24 cellular contexts compared by ENCODE assay signal in the genomic region with DNA sequence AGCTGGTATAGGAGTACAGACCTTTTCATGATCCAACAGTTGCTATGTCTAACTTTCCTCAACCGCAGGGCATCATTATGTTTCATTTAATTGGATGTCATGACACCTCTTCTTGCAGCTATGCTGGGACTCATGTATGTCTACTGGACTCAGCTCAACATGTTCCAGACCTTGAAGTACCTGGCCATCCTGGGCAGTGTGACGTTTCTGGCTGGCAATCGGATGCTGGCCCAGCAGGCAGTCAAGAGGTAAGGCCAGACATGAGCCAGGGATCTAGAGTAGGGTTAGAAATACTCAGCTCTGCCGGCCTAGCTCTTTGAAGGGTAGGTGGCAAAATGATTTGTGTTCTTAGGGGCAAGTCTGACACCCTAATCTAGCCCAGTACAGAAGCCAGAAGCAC. TPM values are rescaled to one million over a fixed set of nuclear protein-coding genes. Genes with fewer than 3 reads are reported as not detected.
DNase-seq lines count a peak whose midpoint lies in the region; ATAC-seq, FAIRE-seq and TF ChIP-seq lines count a peak whose summit lies in the region.
"Had no signal": no experiment of that assay in that cellular context is flagged by ENCODE, and none has a peak within 500 bp of the region (broad histone marks: within the 10 kb centered on the region; RNA-seq: fewer than 3 reads in every experiment).

No MANE protein-coding gene starts in this region.

- H3K36me3 ChIP-seq in HepG2 (replicated peaks in 1 of 2; ENCODE audit: control insufficient read depth in 1 of 2, insufficient read depth in 2 of 2, low read length in 2 of 2) (peaks cover 82 to 98% of the 10 kb centered on the region in 2 experiments), right lobe of liver (peaks cover 15 to 97% (median 51%) of the 10 kb centered on the region in 4 donors), heart left ventricle (peaks cover 0 to 100% (median 97%) of the 10 kb centered on the region in 9 donors), left lung (peaks cover 0 to 100% of the 10 kb centered on the region in 2 donors)

- ATAC-seq in HepG2 (no peak), right lobe of liver (no peak), heart left ventricle (peak; percentile 93 to 95 (median 94)), left lung (no peak)
- ATAC-seq in activated CD8-positive, alpha-beta T cell treated with anti-CD3 and anti-CD28 coated beads for 36 hours: no peak
- ATAC-seq: GM23338 had no signal

- no peak for TF ChIP-seq RAD21 in HepG2 (CRISPR knock-in tag; IDR thresholded peaks at IDR 0.05)

- H4K20me1 ChIP-seq in HepG2 (ENCODE audit: insufficient read depth, low read length): no peaks in the 10 kb centered on the region

- no peak overlapping the region for H3K27ac Mint-ChIP-seq in activated CD8-positive, alpha-beta T cell treated with anti-CD3 and anti-CD28 coated beads for 36 hours

- no peak overlapping the region for H3K4me2 ChIP-seq in HepG2 (ENCODE audit: low read depth, low read length)
- H3K4me2 ChIP-seq: GM23338 had no signal

- TF ChIP-seq CTCF in HepG2 (CRISPR knock-in tag; IDR thresholded peaks at IDR 0.05) (no peak), right lobe of liver (IDR thresholded peaks at IDR 0.05) (no peak), heart left ventricle (IDR thresholded peaks at IDR 0.05) (no peak), left lung (IDR thresholded peaks at IDR 0.05) (no peak), GM10266 (IDR thresholded peaks at IDR 0.05; ENCODE audit: control insufficient read depth, insufficient read depth, low read depth, missing control alignments) (no peak)
- no peak for TF ChIP-seq CTCF in activated CD8-positive, alpha-beta T cell treated with anti-CD3 and anti-CD28 coated beads for 36 hours (IDR thresholded peaks at IDR 0.05)

- in situ Hi-C loops in HepG2 (cut with HindIII; ENCODE audit: extremely low pct_ligation_motif_present, low pct_unique_long_range_greater_than_20kb): no loop called here

- H3K4me1 ChIP-seq in HepG2 (ENCODE audit: insufficient read depth, low read length): no peaks in the 10 kb centered on the region
- H3K4me1 ChIP-seq in right lobe of liver: no peaks in the 10 kb centered on the region
- peaks cover 0 to 26% (median 8%) of the 10 kb centered on the region in 12 donors for H3K4me1 ChIP-seq in heart left ventricle
- no peaks in the 10 kb centered on the region for H3K4me1 ChIP-seq in left lung
- H3K4me1 ChIP-seq: Peyer's patch had no signal

- H3K36me3 Mint-ChIP-seq in activated CD8-positive, alpha-beta T cell treated with anti-CD3 and anti-CD28 coated beads for 36 hours (ENCODE audit: low read depth): peaks cover 58% of the 10 kb centered on the region

- no peaks in the 10 kb centered on the region for H3K9me3 Mint-ChIP-seq in activated CD8-positive, alpha-beta T cell treated with anti-CD3 and anti-CD28 coated beads for 36 hours
- H3K9me3 Mint-ChIP-seq: GM23338 had no signal

- no TSS peak for BruUV-seq in HepG2 (replicated peaks; lab: Mats Ljungman, UMichigan)

- POLR2A ChIA-PET in HepG2 (lab: Yijun Ruan, JAX): no interaction called here
- POLR2A ChIA-PET in activated CD8-positive, alpha-beta T cell treated with anti-CD3 and anti-CD28 coated beads for 36 hours (lab: Charles Lee): no interaction called here

- peak; percentile 4 for FAIRE-seq in HepG2 (lab: Jason Lieb, UNC)

- CTCF ChIA-PET in HepG2 (lab: Yijun Ruan, JAX; ENCODE audit: low intra/inter-chr PET ratio, low total read pairs): no interaction called here
- CTCF ChIA-PET in activated CD8-positive, alpha-beta T cell treated with anti-CD3 and anti-CD28 coated beads for 36 hours (lab: Charles Lee): interaction anchor here (1.5 kb wide), 2 partner anchors 33 to 40 kb away, joined by 3 to 5 read pairs; no protein-coding TSS in a partner anchor

- H3K9me3 ChIP-seq in HepG2 (ENCODE audit: low read length) (no peaks in the 10 kb centered on the region), right lobe of liver (no peaks in the 10 kb centered on the region), heart left ventricle (no peaks in the 10 kb centered on the region), left lung (no peaks in the 10 kb centered on the region)
- H3K9me3 ChIP-seq: Peyer's patch had no signal

- TF ChIP-seq POLR2A in HepG2 (IDR thresholded peaks at IDR 0.05; ENCODE audit: insufficient read depth in 1 of 2, low read depth in 2 of 2, low read length in 2 of 2): no peak
- TF ChIP-seq POLR2A in right lobe of liver (IDR thresholded peaks at IDR 0.05): no peak
- TF ChIP-seq POLR2A in heart left ventricle (IDR thresholded peaks at IDR 0.05): no peak

- H3K4me1 Mint-ChIP-seq in activated CD8-positive, alpha-beta T cell treated with anti-CD3 and anti-CD28 coated beads for 36 hours (ENCODE audit: low read depth): no peaks in the 10 kb centered on the region
- H3K4me1 Mint-ChIP-seq: GM23338 had no signal

- H3K4me3 Mint-ChIP-seq in activated CD8-positive, alpha-beta T cell treated with anti-CD3 and anti-CD28 coated beads for 36 hours: no peak overlapping the region
- H3K4me3 Mint-ChIP-seq: GM23338 had no signal

- H3K4me3 ChIP-seq in HepG2 (replicated peaks in 1 of 3; ENCODE audit: insufficient read depth in 1 of 3, low read depth in 2 of 3, low read length in 3 of 3) (no peak overlapping the region), right lobe of liver (no peak overlapping the region), heart left ventricle (no peak overlapping the region), left lung (no peak overlapping the region)
- H3K4me3 ChIP-seq: GM23338, Peyer's patch had no signal

- H3K27me3 Mint-ChIP-seq in activated CD8-positive, alpha-beta T cell treated with anti-CD3 and anti-CD28 coated beads for 36 hours: no peaks in the 10 kb centered on the region

- no peaks in the 10 kb centered on the region for H3K79me2 ChIP-seq in HepG2 (ENCODE audit: insufficient read depth, low read length)

- no peak overlapping the region for H3K9ac ChIP-seq in HepG2 (ENCODE audit: insufficient read depth, low read depth, low read length)

- no peaks in the 10 kb centered on the region for H3K27me3 ChIP-seq in HepG2 (ENCODE audit: control insufficient read depth in 1 of 2, insufficient read depth in 2 of 2, low read length in 2 of 2)
- no peaks in the 10 kb centered on the region for H3K27me3 ChIP-seq in right lobe of liver
- no peaks in the 10 kb centered on the region for H3K27me3 ChIP-seq in heart left ventricle
- no peaks in the 10 kb centered on the region for H3K27me3 ChIP-seq in left lung
- H3K27me3 ChIP-seq: Peyer's patch had no signal

- H3K27ac ChIP-seq in HepG2 (ENCODE audit: extremely low read length, insufficient read depth, low read length) (no peak overlapping the region), right lobe of liver (no peak overlapping the region), heart left ventricle (peak overlapping the region in 6 of 12 donors; percentile 43 to 77 (median 55)), left lung (no peak overlapping the region)
- H3K27ac ChIP-seq: 22Rv1, C4-2B, Peyer's patch had no signal

- WGBS in HepG2 (ENCODE audit: low lambda C conversion rate): 97% methylated on average over 4 of the region's 4 CpGs
- 92% methylated on average over 2 of the region's 4 CpGs for WGBS in right lobe of liver (ENCODE audit: insufficient coverage, low coverage, low lambda C conversion rate, missing lambda C conversion rate)
- 67 to 77% (median 69%) methylated on average over 4 of the region's 4 CpGs for WGBS in heart left ventricle, 4 donors

- TF ChIP-seq EP300 in HepG2 (IDR thresholded peaks at IDR 0.05; ENCODE audit: low read depth in 2 of 2, low read length in 2 of 2): no peak
- no peak for TF ChIP-seq EP300 in HepG2 (CRISPR knock-in tag; IDR thresholded peaks at IDR 0.05; ENCODE audit: borderline replicate concordance)

- no peak for DNase-seq in HepG2 (ENCODE audit: low spot score)
- DNase-seq in right lobe of liver: no peak
- peak in 3 of 5 donors; percentile 56 to 85 (median 74) for DNase-seq in heart left ventricle
- DNase-seq in mesenteric fat pad (ENCODE audit: low spot score): peak; percentile 22
- no peak for DNase-seq in SIG-M5 treated with dmso at 0.1 percent for 504 hours (lab: John Stamatoyannopoulos, UW; ENCODE audit: unreplicated experiment)
- DNase-seq in left lung: no peak
- no peak for DNase-seq in activated CD8-positive, alpha-beta T cell treated with anti-CD3 and anti-CD28 coated beads for 36 hours
- DNase-seq in GM10266 (ENCODE audit: extremely low spot score): no peak
- DNase-seq: AML-193; DMS79 treated with DMSO at 0.1 percent for 48 hours; HCEC 1CT; MM.1S; NCI-H1105; NCI-H1694; NCI-H2081 treated with DMSO at 0.1 percent for 48 hours; NCI-H510A; NCI-H748 treated with DMSO at 0.1 percent for 48 hours; NK-92 treated with Interleukin-12 subunit alpha and Interleukin-12 subunit beta, amount 100 ng/mL, for 24 hours; SHP77 had no signal

- H2AFZ ChIP-seq in HepG2 (ENCODE audit: low read length): no peak overlapping the region
- H2AFZ ChIP-seq: GM23338 had no signal

- intact Hi-C loops in HepG2 (cut with micrococcal nuclease; ENCODE audit: unreplicated experiment): no loop called here
- intact Hi-C loops in right lobe of liver (cut with DNase I): no loop called here
- intact Hi-C loops in heart left ventricle (cut with DNase I): no loop called here
- intact Hi-C loops in left lung (cut with DNase I): no loop called here
- intact Hi-C loops in activated CD8-positive, alpha-beta T cell treated with anti-CD3 and anti-CD28 coated beads for 36 hours (cut with micrococcal nuclease): no loop called here

RNA-seq across cellular contexts. Expression of a gene that starts 25.2 kb away (rescaled TPM):
- not detected in 2 replicates for total RNA-seq in HepG2 (2016; rRNA removed; fragmentation: Illumina TruSeq; extraction: Trizol)
- not detected in 2 replicates for total RNA-seq in HepG2 (2016; cell fraction: cytosol; rRNA removed; fragmentation: Illumina TruSeq; extraction: Trizol; ENCODE audit: low read depth)
- total RNA-seq in HepG2 (2016; cell fraction: insoluble cytoplasmic fraction; rRNA removed; fragmentation: Illumina TruSeq; extraction: Trizol): not detected in 2 replicates
- total RNA-seq in HepG2 (2016; cell fraction: membrane; rRNA removed; fragmentation: Illumina TruSeq; extraction: Trizol): not detected in 2 replicates
- total RNA-seq in HepG2 (2016; cell fraction: nucleus; rRNA removed; fragmentation: Illumina TruSeq; extraction: Trizol): not detected in 2 replicates
- polyA plus RNA-seq in HepG2 (2011; rRNA removed): not detected in 2 replicates
- not detected in 2 replicates for polyA plus RNA-seq in HepG2 (2011; cell fraction: cytosol; rRNA removed)
- not detected in 2 replicates for polyA plus RNA-seq in HepG2 (2011; cell fraction: nucleus; rRNA removed)
- polyA plus RNA-seq in HepG2 (2012): not detected in 2 replicates
- polyA plus RNA-seq in HepG2 (2016; cell fraction: cytosol; fragmentation: Illumina TruSeq; extraction: Trizol; ENCODE audit: low read depth): not detected in 2 replicates
- polyA plus RNA-seq in HepG2 (2016; cell fraction: insoluble cytoplasmic fraction; fragmentation: Illumina TruSeq; extraction: Trizol; ENCODE audit: low read depth): not detected in 2 replicates
- polyA plus RNA-seq in HepG2 (2016; cell fraction: membrane; fragmentation: Illumina TruSeq; extraction: Trizol; ENCODE audit: low read depth): not detected in 2 replicates
- not detected in 2 replicates for polyA plus RNA-seq in HepG2 (2016; cell fraction: nucleus; fragmentation: Illumina TruSeq; extraction: Trizol; ENCODE audit: insufficient read depth, low read depth)
- polyA minus RNA-seq in HepG2 (2011; rRNA and poly(A)+ RNA removed; ENCODE audit: low replicate concordance): not detected in 2 replicates
- not detected in 2 replicates for polyA minus RNA-seq in HepG2 (2011; cell fraction: cytosol; rRNA and poly(A)+ RNA removed)
- polyA minus RNA-seq in HepG2 (2011; cell fraction: nucleus; rRNA and poly(A)+ RNA removed): not detected in 2 replicates
- total RNA-seq in right lobe of liver: not detected
- total RNA-seq in heart left ventricle: not detected
- not detected for polyA plus RNA-seq in heart left ventricle
- total RNA-seq in mesenteric fat pad: not detected
- total RNA-seq in left lung: not detected
- not detected for total RNA-seq in activated CD8-positive, alpha-beta T cell treated with anti-CD3 and anti-CD28 coated beads for 36 hours
- total RNA-seq: GM23338, LHCN-M2, Peyer's patch had no signal

RNA-seq across cellular contexts. Expression of a gene that starts 53.0 kb away (rescaled TPM):
- total RNA-seq in HepG2 (2016; rRNA removed; fragmentation: Illumina TruSeq; extraction: Trizol) (16.5 and 18.6 TPM in 2 replicates), right lobe of liver (10 to 100 TPM; 11.4 to 16.0 (median 12.8) TPM), heart left ventricle (10 to 100 TPM; 14.0 to 25.6 (median 20.4) TPM), mesenteric fat pad (43.6 TPM), left lung (10 to 100 TPM; 30.6 to 34.6 TPM)
- 10.8 and 15.2 TPM in 2 replicates for total RNA-seq in HepG2 (2016; cell fraction: cytosol; rRNA removed; fragmentation: Illumina TruSeq; extraction: Trizol; ENCODE audit: low read depth)
- 15.1 and 16.2 TPM in 2 replicates for total RNA-seq in HepG2 (2016; cell fraction: insoluble cytoplasmic fraction; rRNA removed; fragmentation: Illumina TruSeq; extraction: Trizol)
- 25.3 and 29.5 TPM in 2 replicates for total RNA-seq in HepG2 (2016; cell fraction: membrane; rRNA removed; fragmentation: Illumina TruSeq; extraction: Trizol)
- 15.3 and 19.6 TPM in 2 replicates for total RNA-seq in HepG2 (2016; cell fraction: nucleus; rRNA removed; fragmentation: Illumina TruSeq; extraction: Trizol)
- polyA plus RNA-seq in HepG2 (2011; rRNA removed) (70.2 and 74.1 TPM in 2 replicates), heart left ventricle (10 to 100 TPM; 19.2 to 54.9 TPM)
- polyA plus RNA-seq in HepG2 (2011; cell fraction: cytosol; rRNA removed): 93.3 and 98.4 TPM in 2 replicates
- polyA plus RNA-seq in HepG2 (2011; cell fraction: nucleus; rRNA removed): 35.2 and 44.3 TPM in 2 replicates
- polyA plus RNA-seq in HepG2 (2012): 45.7 and 46.8 TPM in 2 replicates
- polyA plus RNA-seq in HepG2 (2016; cell fraction: cytosol; fragmentation: Illumina TruSeq; extraction: Trizol; ENCODE audit: low read depth): 48.1 and 71.4 TPM in 2 replicates
- polyA plus RNA-seq in HepG2 (2016; cell fraction: insoluble cytoplasmic fraction; fragmentation: Illumina TruSeq; extraction: Trizol; ENCODE audit: low read depth): 55.8 and 57.5 TPM in 2 replicates
- 67.6 and 91.3 TPM in 2 replicates for polyA plus RNA-seq in HepG2 (2016; cell fraction: membrane; fragmentation: Illumina TruSeq; extraction: Trizol; ENCODE audit: low read depth)
- polyA plus RNA-seq in HepG2 (2016; cell fraction: nucleus; fragmentation: Illumina TruSeq; extraction: Trizol; ENCODE audit: insufficient read depth, low read depth): 68.3 and 69.5 TPM in 2 replicates
- 47.1 and 62.0 TPM in 2 replicates for polyA minus RNA-seq in HepG2 (2011; rRNA and poly(A)+ RNA removed; ENCODE audit: low replicate concordance)
- 11.5 and 14.7 TPM in 2 replicates for polyA minus RNA-seq in HepG2 (2011; cell fraction: cytosol; rRNA and poly(A)+ RNA removed)
- 7.6 and 12.7 TPM in 2 replicates for polyA minus RNA-seq in HepG2 (2011; cell fraction: nucleus; rRNA and poly(A)+ RNA removed)
- 10 to 100 TPM; 11.1 to 12.1 TPM for total RNA-seq in activated CD8-positive, alpha-beta T cell treated with anti-CD3 and anti-CD28 coated beads for 36 hours

RNA-seq across cellular contexts. Expression of a gene that starts 57.1 kb away (rescaled TPM):
- 5.5 and 6.1 TPM in 2 replicates for total RNA-seq in HepG2 (2016; rRNA removed; fragmentation: Illumina TruSeq; extraction: Trizol)
- 3.0 TPM in 2 replicates for total RNA-seq in HepG2 (2016; cell fraction: cytosol; rRNA removed; fragmentation: Illumina TruSeq; extraction: Trizol; ENCODE audit: low read depth)
- 5.5 TPM in 2 replicates for total RNA-seq in HepG2 (2016; cell fraction: insoluble cytoplasmic fraction; rRNA removed; fragmentation: Illumina TruSeq; extraction: Trizol)
- total RNA-seq in HepG2 (2016; cell fraction: membrane; rRNA removed; fragmentation: Illumina TruSeq; extraction: Trizol): 3.6 and 4.2 TPM in 2 replicates
- total RNA-seq in HepG2 (2016; cell fraction: nucleus; rRNA removed; fragmentation: Illumina TruSeq; extraction: Trizol): 5.8 and 6.6 TPM in 2 replicates
- polyA plus RNA-seq in HepG2 (2011; rRNA removed): 2.6 and 3.1 TPM in 2 replicates
- polyA plus RNA-seq in HepG2 (2011; cell fraction: cytosol; rRNA removed): 2.7 and 3.2 TPM in 2 replicates
- polyA plus RNA-seq in HepG2 (2011; cell fraction: nucleus; rRNA removed): 4.4 and 5.1 TPM in 2 replicates
- polyA plus RNA-seq in HepG2 (2012): 4.1 and 4.8 TPM in 2 replicates
- polyA plus RNA-seq in HepG2 (2016; cell fraction: cytosol; fragmentation: Illumina TruSeq; extraction: Trizol; ENCODE audit: low read depth): 1.9 and 2.2 TPM in 2 replicates
- 5.6 and 6.7 TPM in 2 replicates for polyA plus RNA-seq in HepG2 (2016; cell fraction: insoluble cytoplasmic fraction; fragmentation: Illumina TruSeq; extraction: Trizol; ENCODE audit: low read depth)
- 3.7 and 4.5 TPM in 2 replicates for polyA plus RNA-seq in HepG2 (2016; cell fraction: membrane; fragmentation: Illumina TruSeq; extraction: Trizol; ENCODE audit: low read depth)
- polyA plus RNA-seq in HepG2 (2016; cell fraction: nucleus; fragmentation: Illumina TruSeq; extraction: Trizol; ENCODE audit: insufficient read depth, low read depth): 5.9 and 6.7 TPM in 2 replicates
- 0.77 and 2.5 TPM in 2 replicates for polyA minus RNA-seq in HepG2 (2011; rRNA and poly(A)+ RNA removed; ENCODE audit: low replicate concordance)
- polyA minus RNA-seq in HepG2 (2011; cell fraction: cytosol; rRNA and poly(A)+ RNA removed): 0.62 and 1.6 TPM in 2 replicates
- 7.2 and 10.6 TPM in 2 replicates for polyA minus RNA-seq in HepG2 (2011; cell fraction: nucleus; rRNA and poly(A)+ RNA removed)
- 1 to 10 TPM; 1.1 to 5.2 (median 2.2) TPM for total RNA-seq in right lobe of liver
- total RNA-seq in heart left ventricle: 1 to 10 TPM; 3.5 to 8.1 (median 5.5) TPM
- polyA plus RNA-seq in heart left ventricle: 1 to 10 TPM; 1.4 to 3.5 TPM
- total RNA-seq in mesenteric fat pad: 6.9 TPM
- 1 to 10 TPM; 1.8 to 2.2 TPM for total RNA-seq in left lung
- 1 to 10 TPM; 2.1 to 3.1 TPM for total RNA-seq in activated CD8-positive, alpha-beta T cell treated with anti-CD3 and anti-CD28 coated beads for 36 hours

RNA-seq across cellular contexts. Expression of a gene that starts 57.3 kb away (rescaled TPM):
- total RNA-seq in HepG2 (2016; rRNA removed; fragmentation: Illumina TruSeq; extraction: Trizol) (284 and 587 TPM in 2 replicates), right lobe of liver (100 to 1,000 TPM in 5 of 6 experiments, 10 to 100 TPM in 1; 91.7 to 188 (median 148) TPM), heart left ventricle (100 to 1,000 TPM in 5 of 9 donors, 10 to 100 TPM in 4; 74.6 to 174 (median 105) TPM), mesenteric fat pad (177 TPM), left lung (100 to 1,000 TPM; 222 to 269 TPM)
- total RNA-seq in HepG2 (2016; cell fraction: cytosol; rRNA removed; fragmentation: Illumina TruSeq; extraction: Trizol; ENCODE audit: low read depth): 65.3 and 71.8 TPM in 2 replicates
- 271 and 578 TPM in 2 replicates for total RNA-seq in HepG2 (2016; cell fraction: insoluble cytoplasmic fraction; rRNA removed; fragmentation: Illumina TruSeq; extraction: Trizol)
- 95.8 and 99.1 TPM in 2 replicates for total RNA-seq in HepG2 (2016; cell fraction: membrane; rRNA removed; fragmentation: Illumina TruSeq; extraction: Trizol)
- total RNA-seq in HepG2 (2016; cell fraction: nucleus; rRNA removed; fragmentation: Illumina TruSeq; extraction: Trizol): 514 and 600 TPM in 2 replicates
- polyA plus RNA-seq in HepG2 (2011; rRNA removed) (1,560 and 1,818 TPM in 2 replicates), heart left ventricle (100 to 1,000 TPM in 1 of 2 donors, 10 to 100 TPM in 1; 36.3 to 206 TPM)
- 1,385 TPM in 2 replicates for polyA plus RNA-seq in HepG2 (2011; cell fraction: cytosol; rRNA removed)
- 528 and 556 TPM in 2 replicates for polyA plus RNA-seq in HepG2 (2011; cell fraction: nucleus; rRNA removed)
- 566 and 592 TPM in 2 replicates for polyA plus RNA-seq in HepG2 (2012)
- 52.7 and 53.5 TPM in 2 replicates for polyA plus RNA-seq in HepG2 (2016; cell fraction: cytosol; fragmentation: Illumina TruSeq; extraction: Trizol; ENCODE audit: low read depth)
- polyA plus RNA-seq in HepG2 (2016; cell fraction: insoluble cytoplasmic fraction; fragmentation: Illumina TruSeq; extraction: Trizol; ENCODE audit: low read depth): 324 and 345 TPM in 2 replicates
- polyA plus RNA-seq in HepG2 (2016; cell fraction: membrane; fragmentation: Illumina TruSeq; extraction: Trizol; ENCODE audit: low read depth): 79.9 and 84.4 TPM in 2 replicates
- 808 and 883 TPM in 2 replicates for polyA plus RNA-seq in HepG2 (2016; cell fraction: nucleus; fragmentation: Illumina TruSeq; extraction: Trizol; ENCODE audit: insufficient read depth, low read depth)
- polyA minus RNA-seq in HepG2 (2011; rRNA and poly(A)+ RNA removed; ENCODE audit: low replicate concordance): 817 and 1,556 TPM in 2 replicates
- polyA minus RNA-seq in HepG2 (2011; cell fraction: cytosol; rRNA and poly(A)+ RNA removed): 735 and 849 TPM in 2 replicates
- polyA minus RNA-seq in HepG2 (2011; cell fraction: nucleus; rRNA and poly(A)+ RNA removed): 241 and 296 TPM in 2 replicates
- total RNA-seq in activated CD8-positive, alpha-beta T cell treated with anti-CD3 and anti-CD28 coated beads for 36 hours: 100 to 1,000 TPM; 103 to 107 TPM

Comparison
In these comparisons a context has a peak if more than half of its experiments do, and no peak if none do; other contexts are left out.
1. ATAC-seq: peak in heart left ventricle (4 of 4); none in HepG2 (single experiment), right lobe of liver (0 of 4), left lung (single experiment) and activated CD8-positive, alpha-beta T cell treated with anti-CD3 and anti-CD28 coated beads for 36 hours (single experiment).
2. DNase-seq: peak in heart left ventricle (3 of 5) and mesenteric fat pad (single experiment); none in HepG2 (single experiment), right lobe of liver (0 of 3), SIG-M5 treated with dmso at 0.1 percent for 504 hours (single experiment), left lung (0 of 2), activated CD8-positive, alpha-beta T cell treated with anti-CD3 and anti-CD28 coated beads for 36 hours (single experiment) and GM10266 (single experiment).